In genomic region chr14:85447883-85448282, GRCh38 we compare ENCODE assay signal across 1 cellular context.
TF ChIP-seq lines count a peak whose summit lies in the region.

No MANE protein-coding gene starts in this region.

TF ChIP-seq in H1, 55 proteins besides CTCF, POLR2A, EP300 and RAD21:
- TF ChIP-seq BRCA1 (IDR thresholded peaks at IDR 0.05; ENCODE audit: low read depth, low read length) (no peak), RXRA (IDR thresholded peaks at IDR 0.05; ENCODE audit: insufficient read depth, low read depth, low read length) (no peak), RFX5 (IDR thresholded peaks at IDR 0.05; ENCODE audit: borderline replicate concordance, low read depth, low read length) (no peak), SUZ12 (IDR thresholded peaks at IDR 0.05; ENCODE audit: low read length) (no peak), RNF2 (IDR thresholded peaks at IDR 0.05; ENCODE audit: borderline replicate concordance, low read depth, low read length, missing control alignments, poor library complexity, severe bottlenecking) (no peak), JUND (IDR thresholded peaks at IDR 0.05; ENCODE audit: low read length) (no peak), EZH2 (IDR thresholded peaks at IDR 0.05; ENCODE audit: low read depth, low read length, severe bottlenecking) (no peak), HDAC6 (IDR thresholded peaks at IDR 0.05; ENCODE audit: low read depth, low read length) (no peak), ATF3 (IDR thresholded peaks at IDR 0.05; ENCODE audit: insufficient read depth, low read depth, low read length) (no peak), NRF1 (IDR thresholded peaks at IDR 0.05; ENCODE audit: low read depth, low read length) (no peak)
TF ChIP-seq in H1: peak in this region for 0.
